ENCODE assay signal across 14 cellular contexts in genomic region chr3:141478139-141478538, GRCh38. TPM values are rescaled to one million over a fixed set of nuclear protein-coding genes. Genes with fewer than 3 reads are reported as not detected.
DNase-seq lines count a peak whose midpoint lies in the region; ATAC-seq and TF ChIP-seq lines count a peak whose summit lies in the region.
"Had no signal": no experiment of that assay in that cellular context is flagged by ENCODE, and none has a peak within 500 bp of the region (broad histone marks: within the 10 kb centered on the region; RNA-seq: fewer than 3 reads in every experiment).

No MANE protein-coding gene starts in this region.

- H3K4me3 Mint-ChIP-seq in CD14-positive monocyte (no peak overlapping the region), natural killer cell (peak overlapping the region; percentile 57)
- H3K4me3 Mint-ChIP-seq in dendritic cell treated with granulocyte-macrophage colony-stimulating factor and Interleukin-4, amounts not matched to agents 40 ng/mL and 50 ng/mL, for 4 days = no peak overlapping the region
- no peak overlapping the region for H3K4me3 Mint-ChIP-seq in stimulated activated naive B cell treated with anti-CD40 and anti-IgM and Interleukin-4, amounts not matched to agents 10 μg/mL and 1 μg/mL and 100 μg/mL, for 72 hours
- H3K4me3 Mint-ChIP-seq: CD4-positive, alpha-beta T cell; H9 had no signal

- intact Hi-C loops in CD14-positive monocyte (cut with micrococcal nuclease) = loop anchor here in 1 of 2 donors (5.0 kb wide), 1 partner anchor 84 kb away; no protein-coding TSS in a partner anchor
- intact Hi-C loops in dendritic cell treated with granulocyte-macrophage colony-stimulating factor and Interleukin-4, amounts not matched to agents 40 ng/mL and 50 ng/mL, for 4 days (cut with micrococcal nuclease) = loop anchor here (5.0 kb wide), 1 partner anchor 34 kb away; no protein-coding TSS in a partner anchor
- intact Hi-C loops in natural killer cell (cut with micrococcal nuclease) = no loop called here

- peaks cover 0 to 8% (median 1%) of the 10 kb centered on the region in 3 donors for H3K27me3 Mint-ChIP-seq in CD14-positive monocyte (ENCODE audit: low read depth in 3 of 3)
- H3K27me3 Mint-ChIP-seq in dendritic cell treated with granulocyte-macrophage colony-stimulating factor and Interleukin-4, amounts not matched to agents 40 ng/mL and 50 ng/mL, for 4 days = no peaks in the 10 kb centered on the region
- peaks cover 0 to 2% of the 10 kb centered on the region in 2 donors for H3K27me3 Mint-ChIP-seq in natural killer cell (ENCODE audit: low read depth in 2 of 2)
- no peaks in the 10 kb centered on the region for H3K27me3 Mint-ChIP-seq in stimulated activated naive B cell treated with anti-CD40 and anti-IgM and Interleukin-4, amounts not matched to agents 10 μg/mL and 1 μg/mL and 100 μg/mL, for 72 hours
- H3K27me3 Mint-ChIP-seq: CD4-positive, alpha-beta T cell had no signal

- H3K27ac Mint-ChIP-seq in CD14-positive monocyte (peak overlapping the region; percentile 25 to 86 (median 65)), natural killer cell (peak overlapping the region; percentile 1 to 26)
- peak overlapping the region; percentile 31 for H3K27ac Mint-ChIP-seq in dendritic cell treated with granulocyte-macrophage colony-stimulating factor and Interleukin-4, amounts not matched to agents 40 ng/mL and 50 ng/mL, for 4 days
- peak overlapping the region; percentile 57 for H3K27ac Mint-ChIP-seq in stimulated activated naive B cell treated with anti-CD40 and anti-IgM and Interleukin-4, amounts not matched to agents 10 μg/mL and 1 μg/mL and 100 μg/mL, for 72 hours
- H3K27ac Mint-ChIP-seq: CD4-positive, alpha-beta T cell; H9 had no signal

- peak; percentile 60 to 69 (median 65) for ATAC-seq in natural killer cell
- no peak for ATAC-seq in stimulated activated naive B cell treated with anti-CD40 and anti-IgM and Interleukin-4, amounts not matched to agents 10 μg/mL and 1 μg/mL and 100 μg/mL, for 72 hours (replicated peaks)
- no peak for ATAC-seq in GM18505 (IDR thresholded peaks at IDR 0.05; ENCODE audit: unreplicated experiment)
- ATAC-seq: GM12878 had no signal

- DNase-seq in CD14-positive monocyte (ENCODE audit: low spot score) = no peak
- DNase-seq in natural killer cell = no peak
- no peak for DNase-seq in stimulated activated naive B cell treated with anti-CD40 and anti-IgM and Interleukin-4, amounts not matched to agents 10 μg/mL and 1 μg/mL and 100 μg/mL, for 72 hours
- no peak for DNase-seq in GM13977 (ENCODE audit: low spot score)
- DNase-seq in hepatic stellate cell (ENCODE audit: low spot score) = no peak
- DNase-seq: 8988T; AML-193; CD4-positive, alpha-beta T cell; DMS79; GOT3; H9 had no signal

- in situ Hi-C loops in GM13977 (cut with MboI; ENCODE audit: low pct_unique_long_range_greater_than_20kb, low sequenced_read_pairs, unreplicated experiment) = no loop called here

- peaks cover 4 to 6% of the 10 kb centered on the region in 2 donors for H3K36me3 Mint-ChIP-seq in CD14-positive monocyte
- no peaks in the 10 kb centered on the region for H3K36me3 Mint-ChIP-seq in dendritic cell treated with granulocyte-macrophage colony-stimulating factor and Interleukin-4, amounts not matched to agents 40 ng/mL and 50 ng/mL, for 4 days (ENCODE audit: low read depth)
- no peaks in the 10 kb centered on the region for H3K36me3 Mint-ChIP-seq in natural killer cell
- H3K36me3 Mint-ChIP-seq in stimulated activated naive B cell treated with anti-CD40 and anti-IgM and Interleukin-4, amounts not matched to agents 10 μg/mL and 1 μg/mL and 100 μg/mL, for 72 hours = no peaks in the 10 kb centered on the region

- TF ChIP-seq POLR2A in GM18505 (IDR thresholded peaks at IDR 0.05; ENCODE audit: borderline replicate concordance, extremely low read depth, insufficient read depth, insufficient read length) = no peak

- H3K9me3 Mint-ChIP-seq in CD14-positive monocyte (peaks cover 6 to 13% (median 9%) of the 10 kb centered on the region in 7 donors), natural killer cell (no peaks in the 10 kb centered on the region)
- peaks cover 10% of the 10 kb centered on the region for H3K9me3 Mint-ChIP-seq in dendritic cell treated with granulocyte-macrophage colony-stimulating factor and Interleukin-4, amounts not matched to agents 40 ng/mL and 50 ng/mL, for 4 days
- H3K9me3 Mint-ChIP-seq in stimulated activated naive B cell treated with anti-CD40 and anti-IgM and Interleukin-4, amounts not matched to agents 10 μg/mL and 1 μg/mL and 100 μg/mL, for 72 hours = peaks cover 2 to 3% of the 10 kb centered on the region in 2 donors
- H3K9me3 Mint-ChIP-seq: CD4-positive, alpha-beta T cell; H9 had no signal

- peaks cover 24% of the 10 kb centered on the region for H3K4me1 Mint-ChIP-seq in CD14-positive monocyte
- peaks cover 16% of the 10 kb centered on the region for H3K4me1 Mint-ChIP-seq in dendritic cell treated with granulocyte-macrophage colony-stimulating factor and Interleukin-4, amounts not matched to agents 40 ng/mL and 50 ng/mL, for 4 days (ENCODE audit: low read depth)
- H3K4me1 Mint-ChIP-seq in natural killer cell = peaks cover 41 to 42% of the 10 kb centered on the region in 2 donors
- H3K4me1 Mint-ChIP-seq in stimulated activated naive B cell treated with anti-CD40 and anti-IgM and Interleukin-4, amounts not matched to agents 10 μg/mL and 1 μg/mL and 100 μg/mL, for 72 hours = peaks cover 14 to 35% of the 10 kb centered on the region in 2 donors
- H3K4me1 Mint-ChIP-seq: H9 had no signal

- TF ChIP-seq CTCF in CD14-positive monocyte (IDR thresholded peaks at IDR 0.05) (no peak), natural killer cell (IDR thresholded peaks at IDR 0.05) (no peak), GM13977 (IDR thresholded peaks at IDR 0.05; ENCODE audit: extremely low read depth, insufficient read depth, missing control alignments) (no peak)

RNA-seq across cellular contexts. Expression of gene RASA2, which starts 8.7 kb away (rescaled TPM):
- polyA plus RNA-seq in CD14-positive monocyte = 10 to 100 TPM in 1 of 2 donors, 1 to 10 TPM in 1; 8.8 to 13.5 TPM
- total RNA-seq in natural killer cell = 10 to 100 TPM; 93.9 to 99.4 (median 97.0) TPM

Comparison
In these comparisons a context has a peak if more than half of its experiments do, and no peak if none do; other contexts are left out.
1. H3K27ac Mint-ChIP-seq: peak in every context shown above with its lines; median percentile 65 in CD14-positive monocyte; 57 in stimulated activated naive B cell treated with anti-CD40 and anti-IgM and Interleukin-4, amounts not matched to agents 10 μg/mL and 1 μg/mL and 100 μg/mL, for 72 hours; 31 in dendritic cell treated with granulocyte-macrophage colony-stimulating factor and Interleukin-4, amounts not matched to agents 40 ng/mL and 50 ng/mL, for 4 days; 14 in natural killer cell.
2. ATAC-seq: peak in natural killer cell (3 of 3); none in stimulated activated naive B cell treated with anti-CD40 and anti-IgM and Interleukin-4, amounts not matched to agents 10 μg/mL and 1 μg/mL and 100 μg/mL, for 72 hours (0 of 2) and GM18505 (single experiment).